8 cellular contexts compared by ENCODE assay signal in the genomic region with DNA sequence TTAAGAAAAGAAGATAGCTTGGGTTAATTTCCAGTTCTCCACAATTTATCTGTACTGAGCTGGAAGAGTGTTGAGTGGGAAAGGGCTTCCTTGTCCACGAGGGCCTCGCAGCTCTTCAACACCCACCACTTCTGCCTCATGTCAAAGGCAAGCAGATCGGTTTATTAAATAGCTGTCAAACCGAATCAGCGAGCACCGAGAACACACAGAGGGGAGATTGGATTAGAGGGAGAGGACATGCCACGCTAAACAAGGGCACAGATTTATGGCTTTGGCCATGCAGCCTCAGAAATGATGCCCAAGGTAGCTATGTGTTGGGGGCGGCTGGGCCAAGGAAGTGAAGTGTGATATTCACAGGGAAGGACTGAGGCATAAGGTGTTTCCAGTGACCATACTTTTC.
"Had no signal": no experiment of that assay in that cellular context is flagged by ENCODE, and none has a peak within 500 bp of the region (broad histone marks: within the 10 kb centered on the region; RNA-seq: fewer than 3 reads in every experiment).

No MANE protein-coding gene starts in this region.

- H3K9me3 ChIP-seq: HAP-1 had no signal

- H3K4me3 Mint-ChIP-seq: HFFc6 had no signal

- H3K4me1 ChIP-seq: HAP-1 had no signal

- H3K4me3 ChIP-seq: GM23248, HAP-1 had no signal

- H3K27ac ChIP-seq: GM23248 had no signal

- DNase-seq: GM23248, GOT3, H7, HFFc6, IMR-90 had no signal

- ATAC-seq: HCT116 had no signal

- H3K27ac Mint-ChIP-seq: HFFc6 had no signal

- FAIRE-seq: HTR-8/SVneo had no signal

- H3K36me3 ChIP-seq: HAP-1 had no signal
